Comparison of ENCODE assay signal across 9 cellular contexts in the genomic region with DNA sequence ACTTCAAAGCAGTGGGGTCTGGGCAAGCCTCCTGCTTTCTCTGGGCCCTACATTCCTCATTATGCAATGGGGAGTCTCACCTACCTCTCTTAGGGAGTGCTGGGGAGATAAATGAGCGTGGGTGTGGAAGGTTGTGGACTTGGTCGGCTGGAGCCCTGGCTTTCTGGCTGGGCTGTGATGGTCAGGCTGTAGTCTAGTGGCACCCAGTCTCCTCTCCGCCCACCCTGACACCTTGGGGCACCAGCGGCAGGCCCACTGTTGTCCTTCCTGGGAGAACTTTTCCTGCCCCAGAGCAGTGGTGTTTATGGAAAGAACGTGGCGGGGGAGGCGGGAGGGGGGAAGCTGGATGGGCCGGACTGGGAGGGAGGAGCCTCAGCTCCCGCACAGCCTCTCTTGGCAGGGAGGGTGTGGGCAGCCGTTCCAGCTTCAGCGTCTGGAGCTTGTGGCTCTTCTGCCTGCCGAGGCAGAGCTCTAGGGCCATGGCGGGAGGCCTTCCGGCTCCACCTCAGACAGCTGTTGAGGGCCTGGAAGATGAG. TPM values are rescaled to one million over a fixed set of nuclear protein-coding genes. Genes with fewer than 3 reads are reported as not detected.
DNase-seq lines count a peak whose midpoint lies in the region; ATAC-seq and TF ChIP-seq lines count a peak whose summit lies in the region.
"Had no signal": no experiment of that assay in that cellular context is flagged by ENCODE, and none has a peak within 500 bp of the region (broad histone marks: within the 10 kb centered on the region; RNA-seq: fewer than 3 reads in every experiment).

No MANE protein-coding gene starts in this region.

- peak; percentile 73 for ATAC-seq in SK-N-SH treated with all-trans-retinoic acid at 6 μM for 48 hours
- ATAC-seq in foreskin keratinocyte: peak; percentile 56
- ATAC-seq in omental fat pad (ENCODE audit: low FRiP score): peak; percentile 73
- no peak for ATAC-seq in HG02588 (IDR thresholded peaks at IDR 0.05; ENCODE audit: unreplicated experiment)
- no peak for ATAC-seq in GM18520 (IDR thresholded peaks at IDR 0.05; ENCODE audit: unreplicated experiment)
- ATAC-seq in HG03378 (IDR thresholded peaks at IDR 0.05; ENCODE audit: unreplicated experiment): no peak

- DNase-seq in EH (ENCODE audit: low read depth) (peak; percentile 85), foreskin keratinocyte (no peak), omental fat pad (ENCODE audit: low spot score) (no peak), D341Med (ENCODE audit: low spot score) (no peak)

- H3K4me1 ChIP-seq in foreskin keratinocyte: no peaks in the 10 kb centered on the region

- H3K27ac ChIP-seq in foreskin keratinocyte: no peak overlapping the region
- H3K27ac ChIP-seq: SJSA1 had no signal

- no peak for TF ChIP-seq CTCF in foreskin keratinocyte (conservative IDR thresholded peaks at IDR 0.05)
- TF ChIP-seq CTCF in omental fat pad (IDR thresholded peaks at IDR 0.05): no peak

- H3K27me3 ChIP-seq in foreskin keratinocyte: peaks cover 5% of the 10 kb centered on the region
- H3K27me3 ChIP-seq: SJSA1 had no signal

TF ChIP-seq in SK-N-SH treated with all-trans-retinoic acid at 6 μM for 48 hours, 23 proteins besides CTCF, POLR2A, EP300 and RAD21:
- TF ChIP-seq PPARA (CRISPR knock-in tag; IDR thresholded peaks at IDR 0.05; ENCODE audit: borderline replicate concordance): no peak
- TF ChIP-seq BACH2 (CRISPR knock-in tag; IDR thresholded peaks at IDR 0.05; ENCODE audit: borderline replicate concordance): no peak
- TF ChIP-seq ZFP30 (CRISPR knock-in tag; IDR thresholded peaks at IDR 0.05): no peak
- TF ChIP-seq, protein P1, sequence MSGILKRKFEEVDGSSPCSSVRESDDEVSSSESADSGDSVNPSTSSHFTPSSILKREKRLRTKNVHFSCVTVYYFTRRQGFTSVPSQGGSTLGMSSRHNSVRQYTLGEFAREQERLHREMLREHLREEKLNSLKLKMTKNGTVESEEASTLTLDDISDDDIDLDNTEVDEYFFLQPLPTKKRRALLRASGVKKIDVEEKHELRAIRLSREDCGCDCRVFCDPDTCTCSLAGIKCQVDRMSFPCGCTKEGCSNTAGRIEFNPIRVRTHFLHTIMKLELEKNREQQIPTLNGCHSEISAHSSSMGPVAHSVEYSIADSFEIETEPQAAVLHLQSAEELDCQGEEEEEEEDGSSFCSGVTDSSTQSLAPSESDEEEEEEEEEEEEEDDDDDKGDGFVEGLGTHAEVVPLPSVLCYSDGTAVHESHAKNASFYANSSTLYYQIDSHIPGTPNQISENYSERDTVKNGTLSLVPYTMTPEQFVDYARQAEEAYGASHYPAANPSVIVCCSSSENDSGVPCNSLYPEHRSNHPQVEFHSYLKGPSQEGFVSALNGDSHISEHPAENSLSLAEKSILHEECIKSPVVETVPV (CRISPR knock-in tag; IDR thresholded peaks at IDR 0.05): no peak
- TF ChIP-seq OSR1 (CRISPR knock-in tag; IDR thresholded peaks at IDR 0.05): no peak
- no peak for TF ChIP-seq TOX (CRISPR knock-in tag; IDR thresholded peaks at IDR 0.05; ENCODE audit: borderline replicate concordance)
- no peak for TF ChIP-seq GLIS3 (CRISPR knock-in tag; IDR thresholded peaks at IDR 0.05)
- TF ChIP-seq ZNF8 (CRISPR knock-in tag; IDR thresholded peaks at IDR 0.05): no peak
- TF ChIP-seq CSDC2 (CRISPR knock-in tag; IDR thresholded peaks at IDR 0.05): no peak
- no peak for TF ChIP-seq TCF4 (CRISPR knock-in tag; IDR thresholded peaks at IDR 0.05; ENCODE audit: borderline replicate concordance)
- TF ChIP-seq ESRRG (CRISPR knock-in tag; IDR thresholded peaks at IDR 0.05): no peak
- TF ChIP-seq, protein P2, sequence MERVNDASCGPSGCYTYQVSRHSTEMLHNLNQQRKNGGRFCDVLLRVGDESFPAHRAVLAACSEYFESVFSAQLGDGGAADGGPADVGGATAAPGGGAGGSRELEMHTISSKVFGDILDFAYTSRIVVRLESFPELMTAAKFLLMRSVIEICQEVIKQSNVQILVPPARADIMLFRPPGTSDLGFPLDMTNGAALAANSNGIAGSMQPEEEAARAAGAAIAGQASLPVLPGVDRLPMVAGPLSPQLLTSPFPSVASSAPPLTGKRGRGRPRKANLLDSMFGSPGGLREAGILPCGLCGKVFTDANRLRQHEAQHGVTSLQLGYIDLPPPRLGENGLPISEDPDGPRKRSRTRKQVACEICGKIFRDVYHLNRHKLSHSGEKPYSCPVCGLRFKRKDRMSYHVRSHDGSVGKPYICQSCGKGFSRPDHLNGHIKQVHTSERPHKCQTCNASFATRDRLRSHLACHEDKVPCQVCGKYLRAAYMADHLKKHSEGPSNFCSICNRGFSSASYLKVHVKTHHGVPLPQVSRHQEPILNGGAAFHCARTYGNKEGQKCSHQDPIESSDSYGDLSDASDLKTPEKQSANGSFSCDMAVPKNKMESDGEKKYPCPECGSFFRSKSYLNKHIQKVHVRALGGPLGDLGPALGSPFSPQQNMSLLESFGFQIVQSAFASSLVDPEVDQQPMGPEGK (CRISPR knock-in tag; IDR thresholded peaks at IDR 0.05; ENCODE audit: borderline replicate concordance): no peak
- no peak for TF ChIP-seq ARNTL (CRISPR knock-in tag; IDR thresholded peaks at IDR 0.05; ENCODE audit: borderline replicate concordance, low read depth)
- TF ChIP-seq ZNF565 (CRISPR knock-in tag; conservative IDR thresholded peaks at IDR 0.05; ENCODE audit: low read depth): no peak
- TF ChIP-seq, protein P3, sequence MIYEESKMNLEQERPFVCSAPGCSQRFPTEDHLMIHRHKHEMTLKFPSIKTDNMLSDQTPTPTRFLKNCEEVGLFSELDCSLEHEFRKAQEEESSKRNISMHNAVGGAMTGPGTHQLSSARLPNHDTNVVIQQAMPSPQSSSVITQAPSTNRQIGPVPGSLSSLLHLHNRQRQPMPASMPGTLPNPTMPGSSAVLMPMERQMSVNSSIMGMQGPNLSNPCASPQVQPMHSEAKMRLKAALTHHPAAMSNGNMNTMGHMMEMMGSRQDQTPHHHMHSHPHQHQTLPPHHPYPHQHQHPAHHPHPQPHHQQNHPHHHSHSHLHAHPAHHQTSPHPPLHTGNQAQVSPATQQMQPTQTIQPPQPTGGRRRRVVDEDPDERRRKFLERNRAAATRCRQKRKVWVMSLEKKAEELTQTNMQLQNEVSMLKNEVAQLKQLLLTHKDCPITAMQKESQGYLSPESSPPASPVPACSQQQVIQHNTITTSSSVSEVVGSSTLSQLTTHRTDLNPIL (CRISPR knock-in tag; IDR thresholded peaks at IDR 0.05; ENCODE audit: low read depth): no peak
- no peak for TF ChIP-seq ZFP3 (CRISPR knock-in tag; IDR thresholded peaks at IDR 0.05)
- TF ChIP-seq ZNF70 (CRISPR knock-in tag; IDR thresholded peaks at IDR 0.05): no peak
- no peak for TF ChIP-seq SNAI2 (CRISPR knock-in tag; IDR thresholded peaks at IDR 0.05)
- TF ChIP-seq, protein P4, sequence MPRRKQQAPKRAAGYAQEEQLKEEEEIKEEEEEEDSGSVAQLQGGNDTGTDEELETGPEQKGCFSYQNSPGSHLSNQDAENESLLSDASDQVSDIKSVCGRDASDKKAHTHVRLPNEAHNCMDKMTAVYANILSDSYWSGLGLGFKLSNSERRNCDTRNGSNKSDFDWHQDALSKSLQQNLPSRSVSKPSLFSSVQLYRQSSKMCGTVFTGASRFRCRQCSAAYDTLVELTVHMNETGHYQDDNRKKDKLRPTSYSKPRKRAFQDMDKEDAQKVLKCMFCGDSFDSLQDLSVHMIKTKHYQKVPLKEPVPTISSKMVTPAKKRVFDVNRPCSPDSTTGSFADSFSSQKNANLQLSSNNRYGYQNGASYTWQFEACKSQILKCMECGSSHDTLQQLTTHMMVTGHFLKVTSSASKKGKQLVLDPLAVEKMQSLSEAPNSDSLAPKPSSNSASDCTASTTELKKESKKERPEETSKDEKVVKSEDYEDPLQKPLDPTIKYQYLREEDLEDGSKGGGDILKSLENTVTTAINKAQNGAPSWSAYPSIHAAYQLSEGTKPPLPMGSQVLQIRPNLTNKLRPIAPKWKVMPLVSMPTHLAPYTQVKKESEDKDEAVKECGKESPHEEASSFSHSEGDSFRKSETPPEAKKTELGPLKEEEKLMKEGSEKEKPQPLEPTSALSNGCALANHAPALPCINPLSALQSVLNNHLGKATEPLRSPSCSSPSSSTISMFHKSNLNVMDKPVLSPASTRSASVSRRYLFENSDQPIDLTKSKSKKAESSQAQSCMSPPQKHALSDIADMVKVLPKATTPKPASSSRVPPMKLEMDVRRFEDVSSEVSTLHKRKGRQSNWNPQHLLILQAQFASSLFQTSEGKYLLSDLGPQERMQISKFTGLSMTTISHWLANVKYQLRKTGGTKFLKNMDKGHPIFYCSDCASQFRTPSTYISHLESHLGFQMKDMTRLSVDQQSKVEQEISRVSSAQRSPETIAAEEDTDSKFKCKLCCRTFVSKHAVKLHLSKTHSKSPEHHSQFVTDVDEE (CRISPR knock-in tag; IDR thresholded peaks at IDR 0.05): no peak
- TF ChIP-seq ZC3H10 (CRISPR knock-in tag; IDR thresholded peaks at IDR 0.05): no peak

RNA-seq across cellular contexts. Expression of a gene that starts 4.1 kb away (rescaled TPM):
- total RNA-seq in foreskin keratinocyte (1.4 and 3.4 TPM in 2 replicates), omental fat pad (10 to 100 TPM; 16.0 to 36.8 (median 20.1) TPM)
- 1.1 and 2.7 TPM in 2 replicates for polyA plus RNA-seq in foreskin keratinocyte

Comparison
In these comparisons a context has a peak if more than half of its experiments do, and no peak if none do; other contexts are left out.
1. ATAC-seq: peak in SK-N-SH treated with all-trans-retinoic acid at 6 μM for 48 hours (single experiment), foreskin keratinocyte (single experiment) and omental fat pad (single experiment); none in HG02588 (single experiment), GM18520 (single experiment) and HG03378 (single experiment).